In the genomic region with DNA sequence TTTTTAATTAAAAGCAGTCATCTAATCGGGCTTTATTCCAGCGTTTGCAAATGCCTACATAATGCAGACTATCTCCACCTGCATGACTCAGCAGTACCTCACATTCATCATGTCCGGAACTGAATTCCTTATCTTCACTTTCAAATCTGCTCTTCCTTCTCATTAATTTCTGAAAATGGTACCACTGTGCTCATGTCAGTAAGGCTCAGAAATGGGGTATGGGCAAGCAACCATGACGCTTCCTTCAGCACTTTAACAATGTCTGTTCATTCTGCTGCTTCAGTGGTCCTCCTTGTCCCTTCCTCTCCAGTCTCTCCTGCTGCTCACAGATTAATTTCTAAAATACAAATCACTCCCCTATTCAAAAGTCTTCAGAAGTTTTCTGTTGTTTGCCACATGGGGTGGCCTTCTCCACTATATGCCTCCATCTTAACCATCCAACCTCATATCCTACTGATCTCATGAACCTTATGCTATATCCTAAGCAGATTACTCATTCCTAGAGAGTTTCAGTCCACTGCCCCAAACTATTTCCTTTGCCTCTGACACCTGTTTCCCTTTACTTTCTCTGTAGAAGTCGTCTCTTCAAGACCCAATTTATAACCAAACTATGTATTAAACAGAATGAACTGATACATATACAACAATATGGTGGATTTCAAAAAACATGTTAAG, we compare ENCODE assay signal across 10 cellular contexts. TPM values are rescaled to one million over a fixed set of nuclear protein-coding genes. Genes with fewer than 3 reads are reported as not detected.
DNase-seq lines count a peak whose midpoint lies in the region; ATAC-seq and TF ChIP-seq lines count a peak whose summit lies in the region.
"Had no signal": no experiment of that assay in that cellular context is flagged by ENCODE, and none has a peak within 500 bp of the region (broad histone marks: within the 10 kb centered on the region; RNA-seq: fewer than 3 reads in every experiment).

No MANE protein-coding gene starts in this region.

- H3K27me3 Mint-ChIP-seq in immature natural killer cell (ENCODE audit: low read depth in 3 of 3) = no peaks in the 10 kb centered on the region

- H3K4me1 Mint-ChIP-seq in immature natural killer cell = peaks cover 36 to 67% of the 10 kb centered on the region in 2 donors

- peak; percentile 80 for ATAC-seq in GM21619 (IDR thresholded peaks at IDR 0.05; ENCODE audit: unreplicated experiment)

- TF ChIP-seq CTCF in GM12864 (IDR thresholded peaks at IDR 0.05; ENCODE audit: low read depth, low read length, missing control alignments) (no peak), coronary artery (IDR thresholded peaks at IDR 0.05) (no peak)

- DNase-seq in GM12864 (ENCODE audit: low read depth) (peak; percentile 35), OCI-M1 (lab: John Stamatoyannopoulos, UW) (peak; percentile 34), immature natural killer cell (no peak), amygdala (lab: John Stamatoyannopoulos, UW) (no peak), hypothalamus (lab: John Stamatoyannopoulos, UW) (no peak), NOMO-1 treated with DMSO at 0.1 percent for 48 hours (lab: John Stamatoyannopoulos, UW; ENCODE audit: unreplicated experiment) (no peak), coronary artery (ENCODE audit: low spot score) (no peak)
- DNase-seq: colonic mucosa had no signal

- H3K9me3 Mint-ChIP-seq in immature natural killer cell = no peaks in the 10 kb centered on the region

- peaks cover 5 to 14% (median 12%) of the 10 kb centered on the region in 3 donors for H3K36me3 Mint-ChIP-seq in immature natural killer cell

- no peak overlapping the region for H3K4me3 Mint-ChIP-seq in immature natural killer cell

- no peak overlapping the region for H3K27ac ChIP-seq in coronary artery
- H3K27ac ChIP-seq: colonic mucosa, SJSA1 had no signal

- peak overlapping the region; percentile 3 to 51 (median 30) for H3K27ac Mint-ChIP-seq in immature natural killer cell

- no peak overlapping the region for H3K4me3 ChIP-seq in GM12864 (ENCODE audit: low read depth, low read length)
- no peak overlapping the region for H3K4me3 ChIP-seq in coronary artery
- H3K4me3 ChIP-seq: colonic mucosa, SJSA1 had no signal

RNA-seq across cellular contexts. Expression of a gene that starts 7.0 kb away (rescaled TPM):
- 10 to 100 TPM; 24.3 to 33.8 (median 27.2) TPM for polyA plus RNA-seq in immature natural killer cell

RNA-seq across cellular contexts. Expression of a gene that starts 7.4 kb away (rescaled TPM):
- 10 to 100 TPM; 10.4 to 15.1 (median 13.0) TPM for polyA plus RNA-seq in immature natural killer cell

Comparison
In these comparisons a context has a peak if more than half of its experiments do, and no peak if none do; other contexts are left out.
1. DNase-seq: peak in GM12864 (single experiment) and OCI-M1 (single experiment); none in immature natural killer cell (0 of 3), amygdala (0 of 56), hypothalamus (0 of 51), NOMO-1 treated with DMSO at 0.1 percent for 48 hours (single experiment) and coronary artery (single experiment).